Comparison of ENCODE assay signal across 2 cellular contexts in the genomic region with DNA sequence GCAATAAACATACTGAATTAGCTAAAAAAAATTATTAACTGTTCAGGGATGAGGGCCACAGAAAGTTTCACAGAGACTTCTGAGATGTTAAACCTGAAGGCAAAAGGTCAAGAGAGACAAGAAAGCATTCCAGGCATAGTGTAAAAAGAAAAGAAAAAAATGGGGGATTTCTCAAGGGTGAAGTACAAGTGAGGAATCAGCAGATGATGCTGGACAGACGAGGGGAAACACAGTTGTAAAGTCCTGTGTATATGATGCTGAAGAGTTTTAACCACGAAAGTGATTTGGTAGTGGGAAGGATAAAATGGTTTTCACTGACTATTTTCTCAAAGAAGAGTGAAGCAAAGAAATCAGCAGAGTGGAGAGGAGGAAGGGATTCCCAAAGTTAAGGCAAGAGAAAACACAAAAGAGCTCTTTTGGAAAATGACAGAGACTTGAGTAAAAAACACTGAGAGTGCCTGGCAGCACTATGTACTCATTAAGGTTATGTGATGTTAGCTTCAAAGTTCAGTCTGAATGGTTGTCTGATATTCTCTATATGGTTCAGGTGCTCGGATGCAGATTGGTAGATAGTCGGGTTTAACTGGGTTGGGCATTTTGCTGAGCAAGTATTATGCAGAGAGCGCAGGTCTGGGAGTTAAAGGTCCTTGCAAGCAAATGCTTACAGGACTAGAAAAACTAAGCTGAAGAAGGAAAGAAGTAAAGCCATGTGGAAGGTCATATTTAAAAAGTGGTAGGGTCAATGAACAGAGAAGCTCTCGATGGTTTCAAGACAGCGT.
TF ChIP-seq lines count a peak whose summit lies in the region.

No MANE protein-coding gene starts in this region.

TF ChIP-seq in GM12891, 5 proteins besides CTCF, POLR2A, EP300 and RAD21:
- TF ChIP-seq TAF1 (IDR thresholded peaks at IDR 0.05; ENCODE audit: low read depth, low read length) (no peak), POU2F2 (IDR thresholded peaks at IDR 0.05; ENCODE audit: low read depth, low read length) (no peak), SPI1 (IDR thresholded peaks at IDR 0.05; ENCODE audit: low read depth, low read length) (no peak), PAX5 (IDR thresholded peaks at IDR 0.05; ENCODE audit: insufficient read depth, low read length, severe bottlenecking) (no peak), POLR2AphosphoS5 (IDR thresholded peaks at IDR 0.05; ENCODE audit: low read depth, low read length) (no peak)

TF ChIP-seq in H1, 55 proteins besides CTCF, POLR2A, EP300 and RAD21:
- TF ChIP-seq, protein P1, sequence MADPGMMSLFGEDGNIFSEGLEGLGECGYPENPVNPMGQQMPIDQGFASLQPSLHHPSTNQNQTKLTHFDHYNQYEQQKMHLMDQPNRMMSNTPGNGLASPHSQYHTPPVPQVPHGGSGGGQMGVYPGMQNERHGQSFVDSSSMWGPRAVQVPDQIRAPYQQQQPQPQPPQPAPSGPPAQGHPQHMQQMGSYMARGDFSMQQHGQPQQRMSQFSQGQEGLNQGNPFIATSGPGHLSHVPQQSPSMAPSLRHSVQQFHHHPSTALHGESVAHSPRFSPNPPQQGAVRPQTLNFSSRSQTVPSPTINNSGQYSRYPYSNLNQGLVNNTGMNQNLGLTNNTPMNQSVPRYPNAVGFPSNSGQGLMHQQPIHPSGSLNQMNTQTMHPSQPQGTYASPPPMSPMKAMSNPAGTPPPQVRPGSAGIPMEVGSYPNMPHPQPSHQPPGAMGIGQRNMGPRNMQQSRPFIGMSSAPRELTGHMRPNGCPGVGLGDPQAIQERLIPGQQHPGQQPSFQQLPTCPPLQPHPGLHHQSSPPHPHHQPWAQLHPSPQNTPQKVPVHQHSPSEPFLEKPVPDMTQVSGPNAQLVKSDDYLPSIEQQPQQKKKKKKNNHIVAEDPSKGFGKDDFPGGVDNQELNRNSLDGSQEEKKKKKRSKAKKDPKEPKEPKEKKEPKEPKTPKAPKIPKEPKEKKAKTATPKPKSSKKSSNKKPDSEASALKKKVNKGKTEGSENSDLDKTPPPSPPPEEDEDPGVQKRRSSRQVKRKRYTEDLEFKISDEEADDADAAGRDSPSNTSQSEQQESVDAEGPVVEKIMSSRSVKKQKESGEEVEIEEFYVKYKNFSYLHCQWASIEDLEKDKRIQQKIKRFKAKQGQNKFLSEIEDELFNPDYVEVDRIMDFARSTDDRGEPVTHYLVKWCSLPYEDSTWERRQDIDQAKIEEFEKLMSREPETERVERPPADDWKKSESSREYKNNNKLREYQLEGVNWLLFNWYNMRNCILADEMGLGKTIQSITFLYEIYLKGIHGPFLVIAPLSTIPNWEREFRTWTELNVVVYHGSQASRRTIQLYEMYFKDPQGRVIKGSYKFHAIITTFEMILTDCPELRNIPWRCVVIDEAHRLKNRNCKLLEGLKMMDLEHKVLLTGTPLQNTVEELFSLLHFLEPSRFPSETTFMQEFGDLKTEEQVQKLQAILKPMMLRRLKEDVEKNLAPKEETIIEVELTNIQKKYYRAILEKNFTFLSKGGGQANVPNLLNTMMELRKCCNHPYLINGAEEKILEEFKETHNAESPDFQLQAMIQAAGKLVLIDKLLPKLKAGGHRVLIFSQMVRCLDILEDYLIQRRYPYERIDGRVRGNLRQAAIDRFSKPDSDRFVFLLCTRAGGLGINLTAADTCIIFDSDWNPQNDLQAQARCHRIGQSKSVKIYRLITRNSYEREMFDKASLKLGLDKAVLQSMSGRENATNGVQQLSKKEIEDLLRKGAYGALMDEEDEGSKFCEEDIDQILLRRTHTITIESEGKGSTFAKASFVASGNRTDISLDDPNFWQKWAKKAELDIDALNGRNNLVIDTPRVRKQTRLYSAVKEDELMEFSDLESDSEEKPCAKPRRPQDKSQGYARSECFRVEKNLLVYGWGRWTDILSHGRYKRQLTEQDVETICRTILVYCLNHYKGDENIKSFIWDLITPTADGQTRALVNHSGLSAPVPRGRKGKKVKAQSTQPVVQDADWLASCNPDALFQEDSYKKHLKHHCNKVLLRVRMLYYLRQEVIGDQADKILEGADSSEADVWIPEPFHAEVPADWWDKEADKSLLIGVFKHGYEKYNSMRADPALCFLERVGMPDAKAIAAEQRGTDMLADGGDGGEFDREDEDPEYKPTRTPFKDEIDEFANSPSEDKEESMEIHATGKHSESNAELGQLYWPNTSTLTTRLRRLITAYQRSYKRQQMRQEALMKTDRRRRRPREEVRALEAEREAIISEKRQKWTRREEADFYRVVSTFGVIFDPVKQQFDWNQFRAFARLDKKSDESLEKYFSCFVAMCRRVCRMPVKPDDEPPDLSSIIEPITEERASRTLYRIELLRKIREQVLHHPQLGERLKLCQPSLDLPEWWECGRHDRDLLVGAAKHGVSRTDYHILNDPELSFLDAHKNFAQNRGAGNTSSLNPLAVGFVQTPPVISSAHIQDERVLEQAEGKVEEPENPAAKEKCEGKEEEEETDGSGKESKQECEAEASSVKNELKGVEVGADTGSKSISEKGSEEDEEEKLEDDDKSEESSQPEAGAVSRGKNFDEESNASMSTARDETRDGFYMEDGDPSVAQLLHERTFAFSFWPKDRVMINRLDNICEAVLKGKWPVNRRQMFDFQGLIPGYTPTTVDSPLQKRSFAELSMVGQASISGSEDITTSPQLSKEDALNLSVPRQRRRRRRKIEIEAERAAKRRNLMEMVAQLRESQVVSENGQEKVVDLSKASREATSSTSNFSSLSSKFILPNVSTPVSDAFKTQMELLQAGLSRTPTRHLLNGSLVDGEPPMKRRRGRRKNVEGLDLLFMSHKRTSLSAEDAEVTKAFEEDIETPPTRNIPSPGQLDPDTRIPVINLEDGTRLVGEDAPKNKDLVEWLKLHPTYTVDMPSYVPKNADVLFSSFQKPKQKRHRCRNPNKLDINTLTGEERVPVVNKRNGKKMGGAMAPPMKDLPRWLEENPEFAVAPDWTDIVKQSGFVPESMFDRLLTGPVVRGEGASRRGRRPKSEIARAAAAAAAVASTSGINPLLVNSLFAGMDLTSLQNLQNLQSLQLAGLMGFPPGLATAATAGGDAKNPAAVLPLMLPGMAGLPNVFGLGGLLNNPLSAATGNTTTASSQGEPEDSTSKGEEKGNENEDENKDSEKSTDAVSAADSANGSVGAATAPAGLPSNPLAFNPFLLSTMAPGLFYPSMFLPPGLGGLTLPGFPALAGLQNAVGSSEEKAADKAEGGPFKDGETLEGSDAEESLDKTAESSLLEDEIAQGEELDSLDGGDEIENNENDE (IDR thresholded peaks at IDR 0.05; ENCODE audit: insufficient replicate concordance, low read length) = no peak
- no peak for TF ChIP-seq FOSL1 (IDR thresholded peaks at IDR 0.05; ENCODE audit: insufficient read depth, low read depth, low read length)
